In the genomic region with DNA sequence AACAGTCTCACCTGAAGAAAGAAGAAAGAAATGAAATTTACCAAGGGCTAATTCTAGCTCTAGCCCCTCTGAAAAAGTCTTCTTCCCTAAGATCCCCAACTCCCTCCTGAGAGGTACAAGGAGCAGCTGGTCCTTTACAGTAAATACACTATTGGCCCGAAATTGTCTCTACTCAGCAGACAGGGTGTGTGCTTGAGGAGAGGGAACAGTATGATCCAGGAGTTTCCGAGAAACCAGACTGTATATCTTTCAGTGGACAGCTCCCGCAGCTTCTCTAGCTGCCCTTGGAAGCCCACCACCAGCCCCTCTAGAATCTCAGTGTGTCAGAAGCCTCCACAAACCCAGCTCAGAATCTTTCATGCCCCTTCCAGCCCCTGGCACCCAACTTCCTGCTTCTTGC, we compare ENCODE assay signal across 2 cellular contexts.
TF ChIP-seq lines count a peak whose summit lies in the region.

No MANE protein-coding gene starts in this region.

TF ChIP-seq in HEK293, 187 proteins besides CTCF, POLR2A, EP300 and RAD21 (continued from another document):
- TF ChIP-seq ZNF140 (tag by site-specific recombination; IDR thresholded peaks at IDR 0.05) (no peak), ZNF391 (tag by site-specific recombination; IDR thresholded peaks at IDR 0.05; ENCODE audit: borderline replicate concordance, low read depth) (no peak), SETDB1 (IDR thresholded peaks at IDR 0.05; ENCODE audit: insufficient read length, low read length) (no peak), ZNF114 (tag by site-specific recombination; IDR thresholded peaks at IDR 0.05) (no peak), ZNF548 (tag by site-specific recombination; IDR thresholded peaks at IDR 0.05) (no peak)
- TF ChIP-seq, protein P1, sequence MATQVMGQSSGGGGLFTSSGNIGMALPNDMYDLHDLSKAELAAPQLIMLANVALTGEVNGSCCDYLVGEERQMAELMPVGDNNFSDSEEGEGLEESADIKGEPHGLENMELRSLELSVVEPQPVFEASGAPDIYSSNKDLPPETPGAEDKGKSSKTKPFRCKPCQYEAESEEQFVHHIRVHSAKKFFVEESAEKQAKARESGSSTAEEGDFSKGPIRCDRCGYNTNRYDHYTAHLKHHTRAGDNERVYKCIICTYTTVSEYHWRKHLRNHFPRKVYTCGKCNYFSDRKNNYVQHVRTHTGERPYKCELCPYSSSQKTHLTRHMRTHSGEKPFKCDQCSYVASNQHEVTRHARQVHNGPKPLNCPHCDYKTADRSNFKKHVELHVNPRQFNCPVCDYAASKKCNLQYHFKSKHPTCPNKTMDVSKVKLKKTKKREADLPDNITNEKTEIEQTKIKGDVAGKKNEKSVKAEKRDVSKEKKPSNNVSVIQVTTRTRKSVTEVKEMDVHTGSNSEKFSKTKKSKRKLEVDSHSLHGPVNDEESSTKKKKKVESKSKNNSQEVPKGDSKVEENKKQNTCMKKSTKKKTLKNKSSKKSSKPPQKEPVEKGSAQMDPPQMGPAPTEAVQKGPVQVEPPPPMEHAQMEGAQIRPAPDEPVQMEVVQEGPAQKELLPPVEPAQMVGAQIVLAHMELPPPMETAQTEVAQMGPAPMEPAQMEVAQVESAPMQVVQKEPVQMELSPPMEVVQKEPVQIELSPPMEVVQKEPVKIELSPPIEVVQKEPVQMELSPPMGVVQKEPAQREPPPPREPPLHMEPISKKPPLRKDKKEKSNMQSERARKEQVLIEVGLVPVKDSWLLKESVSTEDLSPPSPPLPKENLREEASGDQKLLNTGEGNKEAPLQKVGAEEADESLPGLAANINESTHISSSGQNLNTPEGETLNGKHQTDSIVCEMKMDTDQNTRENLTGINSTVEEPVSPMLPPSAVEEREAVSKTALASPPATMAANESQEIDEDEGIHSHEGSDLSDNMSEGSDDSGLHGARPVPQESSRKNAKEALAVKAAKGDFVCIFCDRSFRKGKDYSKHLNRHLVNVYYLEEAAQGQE (tag by site-specific recombination; IDR thresholded peaks at IDR 0.05), result peak; percentile 44; the same call in 1 of the 2 replicates

TF ChIP-seq in WTC11, 78 proteins besides CTCF, POLR2A, EP300 and RAD21:
- TF ChIP-seq, protein P2, sequence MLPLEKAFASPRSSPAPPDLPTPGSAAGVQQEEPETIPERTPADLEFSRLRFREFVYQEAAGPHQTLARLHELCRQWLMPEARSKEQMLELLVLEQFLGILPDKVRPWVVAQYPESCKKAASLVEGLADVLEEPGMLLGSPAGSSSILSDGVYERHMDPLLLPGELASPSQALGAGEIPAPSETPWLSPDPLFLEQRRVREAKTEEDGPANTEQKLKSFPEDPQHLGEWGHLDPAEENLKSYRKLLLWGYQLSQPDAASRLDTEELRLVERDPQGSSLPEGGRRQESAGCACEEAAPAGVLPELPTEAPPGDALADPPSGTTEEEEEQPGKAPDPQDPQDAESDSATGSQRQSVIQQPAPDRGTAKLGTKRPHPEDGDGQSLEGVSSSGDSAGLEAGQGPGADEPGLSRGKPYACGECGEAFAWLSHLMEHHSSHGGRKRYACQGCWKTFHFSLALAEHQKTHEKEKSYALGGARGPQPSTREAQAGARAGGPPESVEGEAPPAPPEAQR (CRISPR knock-in tag; IDR thresholded peaks at IDR 0.05), result no peak
- no peak for TF ChIP-seq ZNF219 (CRISPR knock-in tag; IDR thresholded peaks at IDR 0.05; ENCODE audit: borderline replicate concordance)
- TF ChIP-seq, protein P3, sequence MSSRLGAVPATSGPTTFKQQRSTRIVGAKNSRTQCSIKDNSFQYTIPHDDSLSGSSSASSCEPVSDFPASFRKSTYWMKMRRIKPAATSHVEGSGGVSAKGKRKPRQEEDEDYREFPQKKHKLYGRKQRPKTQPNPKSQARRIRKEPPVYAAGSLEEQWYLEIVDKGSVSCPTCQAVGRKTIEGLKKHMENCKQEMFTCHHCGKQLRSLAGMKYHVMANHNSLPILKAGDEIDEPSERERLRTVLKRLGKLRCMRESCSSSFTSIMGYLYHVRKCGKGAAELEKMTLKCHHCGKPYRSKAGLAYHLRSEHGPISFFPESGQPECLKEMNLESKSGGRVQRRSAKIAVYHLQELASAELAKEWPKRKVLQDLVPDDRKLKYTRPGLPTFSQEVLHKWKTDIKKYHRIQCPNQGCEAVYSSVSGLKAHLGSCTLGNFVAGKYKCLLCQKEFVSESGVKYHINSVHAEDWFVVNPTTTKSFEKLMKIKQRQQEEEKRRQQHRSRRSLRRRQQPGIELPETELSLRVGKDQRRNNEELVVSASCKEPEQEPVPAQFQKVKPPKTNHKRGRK (CRISPR knock-in tag; IDR thresholded peaks at IDR 0.05; ENCODE audit: borderline replicate concordance), result no peak
- no peak for TF ChIP-seq CREB1 (CRISPR knock-in tag; IDR thresholded peaks at IDR 0.05)
- no peak for TF ChIP-seq SP1 (CRISPR knock-in tag; conservative IDR thresholded peaks at IDR 0.05)
- TF ChIP-seq PRRX2 (CRISPR knock-in tag; IDR thresholded peaks at IDR 0.05), result no peak
- TF ChIP-seq NR2C2 (CRISPR knock-in tag; IDR thresholded peaks at IDR 0.05), result no peak
- TF ChIP-seq, protein P4, sequence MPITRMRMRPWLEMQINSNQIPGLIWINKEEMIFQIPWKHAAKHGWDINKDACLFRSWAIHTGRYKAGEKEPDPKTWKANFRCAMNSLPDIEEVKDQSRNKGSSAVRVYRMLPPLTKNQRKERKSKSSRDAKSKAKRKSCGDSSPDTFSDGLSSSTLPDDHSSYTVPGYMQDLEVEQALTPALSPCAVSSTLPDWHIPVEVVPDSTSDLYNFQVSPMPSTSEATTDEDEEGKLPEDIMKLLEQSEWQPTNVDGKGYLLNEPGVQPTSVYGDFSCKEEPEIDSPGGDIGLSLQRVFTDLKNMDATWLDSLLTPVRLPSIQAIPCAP (CRISPR knock-in tag; IDR thresholded peaks at IDR 0.05), result no peak
- TF ChIP-seq ZBTB21 (CRISPR knock-in tag; IDR thresholded peaks at IDR 0.05; ENCODE audit: borderline replicate concordance), result no peak
- no peak for TF ChIP-seq ZNF121 (CRISPR knock-in tag; IDR thresholded peaks at IDR 0.05)
- no peak for TF ChIP-seq GRHL2 (CRISPR knock-in tag; IDR thresholded peaks at IDR 0.05; ENCODE audit: insufficient replicate concordance, severe bottlenecking)
- no peak for TF ChIP-seq ZNF263 (CRISPR knock-in tag; IDR thresholded peaks at IDR 0.05; ENCODE audit: low read depth)
- TF ChIP-seq TEAD1 (CRISPR knock-in tag; IDR thresholded peaks at IDR 0.05), result no peak
- TF ChIP-seq, protein P5, sequence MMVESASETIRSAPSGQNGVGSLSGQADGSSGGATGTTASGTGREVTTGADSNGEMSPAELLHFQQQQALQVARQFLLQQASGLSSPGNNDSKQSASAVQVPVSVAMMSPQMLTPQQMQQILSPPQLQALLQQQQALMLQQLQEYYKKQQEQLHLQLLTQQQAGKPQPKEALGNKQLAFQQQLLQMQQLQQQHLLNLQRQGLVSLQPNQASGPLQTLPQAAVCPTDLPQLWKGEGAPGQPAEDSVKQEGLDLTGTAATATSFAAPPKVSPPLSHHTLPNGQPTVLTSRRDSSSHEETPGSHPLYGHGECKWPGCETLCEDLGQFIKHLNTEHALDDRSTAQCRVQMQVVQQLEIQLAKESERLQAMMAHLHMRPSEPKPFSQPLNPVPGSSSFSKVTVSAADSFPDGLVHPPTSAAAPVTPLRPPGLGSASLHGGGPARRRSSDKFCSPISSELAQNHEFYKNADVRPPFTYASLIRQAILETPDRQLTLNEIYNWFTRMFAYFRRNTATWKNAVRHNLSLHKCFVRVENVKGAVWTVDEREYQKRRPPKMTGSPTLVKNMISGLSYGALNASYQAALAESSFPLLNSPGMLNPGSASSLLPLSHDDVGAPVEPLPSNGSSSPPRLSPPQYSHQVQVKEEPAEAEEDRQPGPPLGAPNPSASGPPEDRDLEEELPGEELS (CRISPR knock-in tag; IDR thresholded peaks at IDR 0.05), result no peak
- TF ChIP-seq TP53 (CRISPR knock-in tag; IDR thresholded peaks at IDR 0.05), result no peak
